In the genomic region with DNA sequence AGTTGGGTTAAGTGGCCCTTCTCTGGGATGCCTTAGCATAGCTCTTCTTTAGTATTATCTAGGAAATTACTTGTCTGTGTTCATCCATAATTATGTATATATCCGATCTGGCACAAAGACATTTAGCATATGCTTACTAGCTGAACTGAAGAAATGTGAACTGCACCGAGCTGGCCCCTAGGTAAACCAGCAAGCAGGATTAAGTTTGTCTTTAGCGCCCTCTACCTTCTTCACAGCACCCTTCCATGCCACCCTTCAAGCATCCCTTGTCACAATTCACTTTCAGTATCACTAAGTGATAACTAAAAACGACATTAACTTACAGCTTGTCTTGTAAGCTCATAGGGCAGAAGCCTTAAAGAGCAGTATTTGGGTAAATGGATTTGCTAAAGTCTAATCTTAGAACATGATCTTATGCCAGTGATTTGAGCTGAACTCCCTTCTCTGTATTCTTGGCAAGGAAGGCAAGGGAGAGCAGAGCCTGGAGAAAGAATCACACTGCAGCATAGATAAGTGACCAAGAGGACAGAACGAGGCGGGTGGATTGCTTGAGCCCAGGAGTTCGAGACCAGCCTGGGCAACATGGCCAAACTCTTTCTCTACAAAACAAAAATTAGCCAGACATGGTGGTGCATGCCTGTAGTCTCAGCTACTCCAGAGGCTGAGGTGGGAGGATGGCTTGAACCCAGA, we compare ENCODE assay signal across 8 cellular contexts. TPM values are rescaled to one million over a fixed set of nuclear protein-coding genes. Genes with fewer than 3 reads are reported as not detected.
DNase-seq lines count a peak whose midpoint lies in the region; ATAC-seq and TF ChIP-seq lines count a peak whose summit lies in the region.
"Had no signal": no experiment of that assay in that cellular context is flagged by ENCODE, and none has a peak within 500 bp of the region (broad histone marks: within the 10 kb centered on the region; RNA-seq: fewer than 3 reads in every experiment).

No MANE protein-coding gene starts in this region.

- no peak overlapping the region for H3K27ac ChIP-seq in Peyer's patch

- H3K4me1 Mint-ChIP-seq in activated naive CD4-positive, alpha-beta T cell treated with anti-CD3 and anti-CD28 coated beads, Interleukin-2, amount 10 ng/mL, durations not matched to agents 7 days and 5 days: peaks cover 7% of the 10 kb centered on the region

- H3K4me3 ChIP-seq in Jurkat, Clone E6-1 (ENCODE audit: low read length): no peak overlapping the region
- no peak overlapping the region for H3K4me3 ChIP-seq in Peyer's patch

- TF ChIP-seq CTCF in GM10266 (IDR thresholded peaks at IDR 0.05; ENCODE audit: control insufficient read depth, insufficient read depth, low read depth, missing control alignments) (peak; percentile 76), Peyer's patch (IDR thresholded peaks at IDR 0.05) (peak; percentile 24 to 89 (median 76))

- intact Hi-C loops in head of caudate nucleus (cut with DNase I): no loop called here

- peak; percentile 77 for DNase-seq in GM10266 (ENCODE audit: extremely low spot score)
- DNase-seq in Jurkat, Clone E6-1 (ENCODE audit: low read depth, low spot score): peak; percentile 62
- peak in 1 of 3 donors; percentile 68 for DNase-seq in Peyer's patch
- DNase-seq in activated naive CD4-positive, alpha-beta T cell treated with anti-CD3 and anti-CD28 coated beads, Interleukin-2, amount 10 ng/mL, durations not matched to agents 7 days and 5 days: peak; percentile 66
- DNase-seq in head of caudate nucleus: peak in 37 of 42 donors; percentile 6 to 81 (median 58)
- DNase-seq in putamen (ENCODE audit: low spot score): peak; percentile 54

- no peaks in the 10 kb centered on the region for H3K27me3 ChIP-seq in Peyer's patch

- no peaks in the 10 kb centered on the region for H3K9me3 ChIP-seq in Peyer's patch

- no peak overlapping the region for H3K4me3 Mint-ChIP-seq in activated naive CD4-positive, alpha-beta T cell treated with anti-CD3 and anti-CD28 coated beads, Interleukin-2, amount 10 ng/mL, durations not matched to agents 7 days and 5 days

- CTCF ChIA-PET in activated naive CD4-positive, alpha-beta T cell treated with anti-CD3 and anti-CD28 coated beads, Interleukin-2, amount 10 ng/mL, durations not matched to agents 7 days and 5 days (lab: Charles Lee): interaction anchor here (0.6 to 6.1 kb wide), 39 partner anchors 9 to 1980 kb away, joined by 3 to 80 read pairs (median 4); partner anchors contain the start of genes AMDHD1, CCDC38 and LTA4H

- peaks cover 4% of the 10 kb centered on the region for H3K36me3 Mint-ChIP-seq in activated naive CD4-positive, alpha-beta T cell treated with anti-CD3 and anti-CD28 coated beads, Interleukin-2, amount 10 ng/mL, durations not matched to agents 7 days and 5 days

- H3K27ac Mint-ChIP-seq in activated naive CD4-positive, alpha-beta T cell treated with anti-CD3 and anti-CD28 coated beads, Interleukin-2, amount 10 ng/mL, durations not matched to agents 7 days and 5 days: peak overlapping the region; percentile 52

- peaks cover 0 to 32% (median 0%) of the 10 kb centered on the region in 3 donors for H3K36me3 ChIP-seq in Peyer's patch

- H3K27me3 Mint-ChIP-seq in activated naive CD4-positive, alpha-beta T cell treated with anti-CD3 and anti-CD28 coated beads, Interleukin-2, amount 10 ng/mL, durations not matched to agents 7 days and 5 days: no peaks in the 10 kb centered on the region

- no peaks in the 10 kb centered on the region for H3K9me3 Mint-ChIP-seq in activated naive CD4-positive, alpha-beta T cell treated with anti-CD3 and anti-CD28 coated beads, Interleukin-2, amount 10 ng/mL, durations not matched to agents 7 days and 5 days

- ATAC-seq in GM21737 (IDR thresholded peaks at IDR 0.05; ENCODE audit: unreplicated experiment): peak; percentile 87

- peaks cover 0 to 11% (median 0%) of the 10 kb centered on the region in 4 donors for H3K4me1 ChIP-seq in Peyer's patch

- TF ChIP-seq POLR2A in Peyer's patch (IDR thresholded peaks at IDR 0.05): no peak

RNA-seq across cellular contexts. Expression of gene HAL, which starts 2.6 kb away (rescaled TPM):
- 0.39 TPM for polyA plus RNA-seq in Jurkat, Clone E6-1 (2012; ENCODE audit: insufficient read depth, insufficient read length)
- total RNA-seq in Peyer's patch: 1 to 10 TPM in 3 of 4 donors, not detected in 1; 4.0 to 8.1 (median 4.3) TPM

RNA-seq across cellular contexts. Expression of gene LTA4H, which starts 36.6 kb away (rescaled TPM):
- polyA plus RNA-seq in Jurkat, Clone E6-1 (2012; ENCODE audit: insufficient read depth, insufficient read length): 111 TPM
- total RNA-seq in Peyer's patch: 10 to 100 TPM; 59.6 to 80.7 (median 76.4) TPM

RNA-seq across cellular contexts. Expression of gene AMDHD1, which starts 55.6 kb away (rescaled TPM):
- polyA plus RNA-seq in Jurkat, Clone E6-1 (2012; ENCODE audit: insufficient read depth, insufficient read length): 1.1 TPM
- total RNA-seq in Peyer's patch: 1 to 10 TPM in 3 of 4 donors, not detected in 1; 1.7 to 3.5 (median 2.5) TPM

RNA-seq across cellular contexts. Expression of gene CCDC38, which starts 56.3 kb away (rescaled TPM):
- 1.3 TPM for polyA plus RNA-seq in Jurkat, Clone E6-1 (2012; ENCODE audit: insufficient read depth, insufficient read length)
- total RNA-seq in Peyer's patch: not detected
- total RNA-seq: mononuclear cell had no signal
